24 cellular contexts compared by ENCODE assay signal in the genomic region with DNA sequence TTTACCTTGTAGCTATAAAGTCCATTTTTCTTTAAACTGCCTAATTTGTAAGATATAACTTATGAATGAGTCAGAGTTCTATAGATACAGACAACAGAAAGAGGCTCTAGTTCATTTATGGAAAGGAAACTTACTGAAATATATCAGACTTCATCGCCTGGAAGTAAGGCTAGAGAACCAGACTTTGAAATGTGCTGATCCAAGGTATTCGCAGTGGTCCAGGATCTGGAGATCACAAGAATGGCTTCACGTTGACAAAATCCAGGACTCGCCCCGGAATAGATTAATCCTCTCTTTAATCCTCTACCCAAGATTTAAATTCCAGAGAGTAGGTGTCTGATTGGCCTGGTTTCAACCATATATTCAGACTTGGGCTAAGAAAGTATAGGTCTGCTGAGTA.
"Had no signal": no experiment of that assay in that cellular context is flagged by ENCODE, and none has a peak within 500 bp of the region (broad histone marks: within the 10 kb centered on the region; RNA-seq: fewer than 3 reads in every experiment).

No MANE protein-coding gene starts in this region.

- H3K4me1 ChIP-seq: left ventricle myocardium inferior, neural progenitor cell, parathyroid adenoma, psoas muscle, right atrium auricular region, tibial nerve, uterus had no signal

- DNase-seq: islet precursor cell; left ventricle myocardium inferior; mesendoderm; naive B cell; natural killer cell; nephron progenitor cell; occipital lobe; psoas muscle; stimulated activated CD4-positive, alpha-beta T cell treated with anti-CD3 and anti-CD28 coated beads, Interleukin-12 subunit alpha, Interleukin-12 subunit beta, amount 100 ng/mL, for 4 hours; stimulated activated CD4-positive, alpha-beta T cell treated with anti-CD3 and anti-CD28 coated beads, Interleukin-15, amount 100 ng/mL, for 24 hours; stimulated activated CD4-positive, alpha-beta T cell treated with anti-CD3 and anti-CD28 coated beads, Interleukin-4, amount 100 ng/mL, for 24 hours; stimulated activated naive CD4-positive, alpha-beta T cell treated with Interleukin-2 at 50 U/mL for 16 hours; stimulated activated naive CD8-positive, alpha-beta T cell treated with anti-CD3 and anti-CD28 coated beads, Interleukin-15, amount 100 ng/mL, for 72 hours; substantia nigra; uterus had no signal

- H3K4me2 ChIP-seq: neural progenitor cell had no signal

- H3K4me3 ChIP-seq: left ventricle myocardium inferior, lung, neural progenitor cell, psoas muscle, right atrium auricular region, skin epidermis, tibial nerve, uterus had no signal

- H3K36me3 ChIP-seq: left ventricle myocardium inferior, neural progenitor cell, neutrophil, right atrium auricular region, tibial nerve, uterus had no signal

- H3K79me2 ChIP-seq: parathyroid adenoma had no signal

- H3K9me3 ChIP-seq: left ventricle myocardium inferior, neutrophil, psoas muscle, right atrium auricular region, tibial nerve, uterus had no signal

- H2AFZ ChIP-seq: neural progenitor cell, parathyroid adenoma had no signal

- ATAC-seq: natural killer cell; psoas muscle; sciatic nerve; stimulated activated effector memory CD8-positive, alpha-beta T cell treated with anti-CD3 and anti-CD28 coated beads, Interleukin-12 subunit alpha, Interleukin-12 subunit beta, amount 100 ng/mL, for 72 hours; stimulated activated naive CD8-positive, alpha-beta T cell treated with anti-CD3 and anti-CD28 coated beads, Interleukin-15, amount 100 ng/mL, for 72 hours had no signal

- H3K27ac ChIP-seq: left ventricle myocardium inferior, neural progenitor cell, neutrophil, parathyroid adenoma, psoas muscle, right atrium auricular region, skin epidermis, tibial nerve, uterus had no signal

- H3K27me3 ChIP-seq: neural progenitor cell, neutrophil, right atrium auricular region, tibial nerve, uterus had no signal
